In the genomic region with DNA sequence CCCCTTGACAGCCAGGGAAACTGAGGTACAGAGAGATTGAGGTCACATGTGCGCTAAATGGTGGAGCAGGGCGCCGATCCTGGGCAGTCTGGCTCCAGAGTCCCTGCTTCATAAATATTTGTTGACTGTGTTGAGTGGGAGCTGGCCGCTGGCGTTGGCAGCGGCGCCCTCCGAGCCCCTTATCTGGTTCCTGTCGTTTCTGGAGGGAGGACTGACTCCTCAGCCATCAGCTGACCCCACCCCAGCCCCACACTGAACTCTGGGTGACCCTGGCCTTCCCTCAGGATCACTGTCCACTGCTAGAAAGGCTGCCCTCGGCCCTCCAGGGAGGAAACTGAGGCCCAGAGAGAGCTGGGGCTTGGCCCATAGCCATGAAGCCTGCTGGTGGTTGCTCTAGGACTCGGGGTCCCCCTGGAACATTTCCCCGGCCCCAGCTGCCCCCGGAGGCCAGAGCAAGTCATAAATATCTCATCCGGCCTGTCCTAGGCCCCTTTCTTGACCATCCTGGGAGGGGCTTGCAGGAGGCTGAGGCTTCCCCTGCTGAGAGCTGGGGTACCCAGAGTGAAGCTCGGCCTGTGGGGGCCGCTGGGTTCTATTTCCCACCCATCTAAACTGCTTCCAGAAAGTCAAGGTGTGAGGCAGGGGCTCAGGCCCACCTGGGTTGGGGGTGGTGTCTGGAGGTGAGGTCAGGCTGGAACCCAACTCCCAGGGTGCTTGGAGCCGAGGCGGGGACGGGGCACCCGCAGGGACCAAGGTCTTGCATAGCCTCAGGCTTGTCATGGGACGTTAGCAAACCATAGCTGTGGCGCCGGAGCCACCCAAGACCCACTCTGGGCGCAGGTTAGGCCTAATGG, we compare ENCODE assay signal across 18 cellular contexts. TPM values are rescaled to one million over a fixed set of nuclear protein-coding genes. Genes with fewer than 3 reads are reported as not detected.
A peak's percentile ranks its signal among the peaks of the same experiment; 100 is the strongest.
DNase-seq lines count a peak whose midpoint lies in the region; ATAC-seq and TF ChIP-seq lines count a peak whose summit lies in the region.
"Had no signal": no experiment of that assay in that cellular context is flagged by ENCODE, and none has a peak within 500 bp of the region (broad histone marks: within the 10 kb centered on the region; RNA-seq: fewer than 3 reads in every experiment).

No MANE protein-coding gene starts in this region.

- peak overlapping the region; percentile 55 for H4K91ac ChIP-seq in trophoblast cell (ENCODE audit: low read depth, low read length)

- no peak for ATAC-seq in heart right ventricle
- ATAC-seq in left ventricle myocardium superior, result no peak
- ATAC-seq in HG03378 (IDR thresholded peaks at IDR 0.05; ENCODE audit: unreplicated experiment), result no peak
- ATAC-seq: activated CD8-positive, alpha-beta T cell treated with anti-CD3 and anti-CD28 coated beads, Interleukin-2, amount 10 ng/mL, durations not matched to agents 7 days and 5 days; left colon had no signal

- no peak overlapping the region for H3K14ac ChIP-seq in trophoblast cell (ENCODE audit: low read length)

- TF ChIP-seq CTCF in heart right ventricle (IDR thresholded peaks at IDR 0.05) (no peak), right atrium auricular region (IDR thresholded peaks at IDR 0.05) (no peak)

- peaks cover 19% of the 10 kb centered on the region for H3K79me2 ChIP-seq in trophoblast cell (ENCODE audit: control insufficient read depth, insufficient read depth, low read length, poor library complexity)

- H2AK5ac ChIP-seq in trophoblast cell (ENCODE audit: low read length), result no peak overlapping the region

- WGBS in heart right ventricle, 2 donors, result 50 to 60% methylated on average over 24 of the region's 24 CpGs
- WGBS in trophoblast cell (ENCODE audit: extremely low coverage, insufficient coverage, insufficient read length), result no CpG with 5 or more reads among the region's 24 CpGs

- H3K18ac ChIP-seq in trophoblast cell (ENCODE audit: low read length), result peak overlapping the region; percentile 45

- no peak overlapping the region for H2BK120ac ChIP-seq in trophoblast cell (ENCODE audit: insufficient read depth, low read length, poor library complexity)

- no peak overlapping the region for H3K9ac ChIP-seq in trophoblast cell (ENCODE audit: low read length)

- no peak overlapping the region for H3K23ac ChIP-seq in trophoblast cell (ENCODE audit: low read length)

- peaks cover 19% of the 10 kb centered on the region for H3K79me1 ChIP-seq in trophoblast cell (ENCODE audit: low read length)

- H3K9me3 ChIP-seq in heart right ventricle (no peaks in the 10 kb centered on the region), right atrium auricular region (no peaks in the 10 kb centered on the region), trophoblast cell (ENCODE audit: insufficient read depth, low read depth, low read length) (peaks cover 3% of the 10 kb centered on the region)
- H3K9me3 ChIP-seq: esophagus muscularis mucosa, SJSA1 had no signal

- DNase-seq in heart right ventricle (no peak), left ventricle myocardium superior (no peak), right atrium auricular region (ENCODE audit: low spot score) (no peak), trophoblast cell (peak; percentile 41 to 73), NCI-H510A (lab: John Stamatoyannopoulos, UW) (no peak), NK-92 (lab: John Stamatoyannopoulos, UW; ENCODE audit: unreplicated experiment) (no peak), NOMO-1 treated with DMSO at 0.1 percent for 48 hours (lab: John Stamatoyannopoulos, UW; ENCODE audit: unreplicated experiment) (no peak)
- DNase-seq: activated CD8-positive, alpha-beta T cell treated with anti-CD3 and anti-CD28 coated beads, Interleukin-2, amount 10 ng/mL, durations not matched to agents 7 days and 5 days; aorta; cortex of kidney; GDM1; head of caudate nucleus; left colon; NCI-H1105 treated with DMSO at 0.1 percent for 48 hours; stimulated activated naive CD4-positive, alpha-beta T cell had no signal

- H3K27me3 ChIP-seq in heart right ventricle, result no peaks in the 10 kb centered on the region
- H3K27me3 ChIP-seq in right atrium auricular region, result no peaks in the 10 kb centered on the region
- H3K27me3 ChIP-seq in trophoblast cell (ENCODE audit: insufficient read depth, low read length), result no peaks in the 10 kb centered on the region
- H3K27me3 ChIP-seq: esophagus muscularis mucosa, SJSA1 had no signal

- intact Hi-C loops in heart right ventricle (cut with DNase I) (no loop called here), left ventricle myocardium superior (cut with micrococcal nuclease) (no loop called here)

- no peaks in the 10 kb centered on the region for H3K36me3 ChIP-seq in heart right ventricle
- H3K36me3 ChIP-seq in right atrium auricular region, result no peaks in the 10 kb centered on the region
- H3K36me3 ChIP-seq in trophoblast cell (ENCODE audit: control insufficient read depth in 1 of 2, insufficient read depth in 2 of 2, low read length in 2 of 2), result no peaks in the 10 kb centered on the region
- H3K36me3 ChIP-seq: esophagus muscularis mucosa, SJSA1 had no signal

- H3K4me3 ChIP-seq in heart right ventricle, result no peak overlapping the region
- no peak overlapping the region for H3K4me3 ChIP-seq in right atrium auricular region
- no peak overlapping the region for H3K4me3 ChIP-seq in trophoblast cell (ENCODE audit: low read depth, low read length)
- H3K4me3 ChIP-seq: esophagus muscularis mucosa, SJSA1 had no signal

- no peak overlapping the region for H2BK5ac ChIP-seq in trophoblast cell (ENCODE audit: low read depth, low read length, poor library complexity)

- no peak overlapping the region for H3K4me2 ChIP-seq in trophoblast cell (ENCODE audit: low read length)

- H3K27ac ChIP-seq in heart right ventricle (peak overlapping the region in 6 of 10 donors; percentile 2 to 52 (median 28)), right atrium auricular region (peak overlapping the region; percentile 18 to 53), trophoblast cell (ENCODE audit: low read depth, low read length) (no peak overlapping the region)
- H3K27ac ChIP-seq: SJSA1 had no signal

- peaks cover 7 to 79% (median 75%) of the 10 kb centered on the region in 9 donors for H3K4me1 ChIP-seq in heart right ventricle
- H3K4me1 ChIP-seq in right atrium auricular region, result peaks cover 0 to 79% of the 10 kb centered on the region in 2 donors
- H3K4me1 ChIP-seq in trophoblast cell (ENCODE audit: control insufficient read depth in 1 of 2, insufficient read depth in 2 of 2, low read length in 2 of 2), result peaks cover 19 to 21% of the 10 kb centered on the region in 2 experiments

- peak overlapping the region; percentile 50 for H3K4ac ChIP-seq in trophoblast cell (ENCODE audit: low read depth, low read length)

- H4K8ac ChIP-seq in trophoblast cell (ENCODE audit: low read depth, low read length), result peak overlapping the region; percentile 4

- peak overlapping the region; percentile 26 for H2BK12ac ChIP-seq in trophoblast cell (ENCODE audit: low read length)

- no peak overlapping the region for H4K12ac ChIP-seq in trophoblast cell (ENCODE audit: low read depth, low read length)

- H2AFZ ChIP-seq in trophoblast cell (ENCODE audit: insufficient read depth, low read length, poor library complexity), result no peak overlapping the region

RNA-seq across cellular contexts. Expression of a gene that starts 51.6 kb away (rescaled TPM):
- 10 to 100 TPM; 31.1 to 53.2 (median 33.6) TPM for total RNA-seq in heart right ventricle
- polyA plus RNA-seq in heart right ventricle, result 10 to 100 TPM; 15.6 to 25.0 TPM
- 40.4 TPM for total RNA-seq in left ventricle myocardium superior
- 10 to 100 TPM; 37.1 to 55.7 TPM for total RNA-seq in right atrium auricular region
- 175 and 188 TPM in 2 replicates for polyA plus RNA-seq in trophoblast cell (2013)

Comparison
In these comparisons a context has a peak if more than half of its experiments do, and no peak if none do; other contexts are left out.
1. DNase-seq: peak in trophoblast cell (2 of 2); none in heart right ventricle (0 of 2), left ventricle myocardium superior (single experiment), right atrium auricular region (single experiment), NCI-H510A (single experiment), NK-92 (single experiment) and NOMO-1 treated with DMSO at 0.1 percent for 48 hours (single experiment).